Comparison of ENCODE assay signal across 8 cellular contexts in genomic region chr3:46978985-46979944, GRCh38. TPM values are rescaled to one million over a fixed set of nuclear protein-coding genes. Genes with fewer than 3 reads are reported as not detected.
DNase-seq lines count a peak whose midpoint lies in the region; ATAC-seq lines count a peak whose summit lies in the region.

Gene NBEAL2, plus strand, starts transcription at chr3:46979666. Its CDS starts 196 bp downstream, at chr3:46979862.

- no peaks in the 10 kb centered on the region for H3K27me3 ChIP-seq in BLaER1 treated with 17β-estradiol and CSF1 and Interleukin-3, amounts not matched to agents 10 nM and 100 nM

- peaks cover 0 to 8% (median under 1%) of the 10 kb centered on the region in 11 experiments; a peak in 7 of 22 replicates for H3K36me3 ChIP-seq in BLaER1 treated with 17β-estradiol and CSF1 and Interleukin-3, amounts not matched to agents 10 nM and 100 nM

- H3K9me3 Mint-ChIP-seq in activated CD4-positive, alpha-beta T cell treated with anti-CD3 and anti-CD28 coated beads, Interleukin-2, amount 10 ng/mL, durations not matched to agents 24 days and 14 days, result no peaks in the 10 kb centered on the region

- H3K4me3 ChIP-seq in BLaER1 treated with 17β-estradiol and CSF1 and Interleukin-3, amounts not matched to agents 10 nM and 100 nM, result peak within 1 kb of the TSS; percentile 74 to 89 (median 82)

- H3K4me3 Mint-ChIP-seq in activated CD4-positive, alpha-beta T cell treated with anti-CD3 and anti-CD28 coated beads, Interleukin-2, amount 10 ng/mL, durations not matched to agents 24 days and 14 days, result peak within 1 kb of the TSS; percentile 92

- peak; percentile 68 for ATAC-seq in GM19324 (IDR thresholded peaks at IDR 0.05; ENCODE audit: low FRiP score, unreplicated experiment)
- peak; percentile 72 for ATAC-seq in HG03460 (IDR thresholded peaks at IDR 0.05; ENCODE audit: unreplicated experiment)
- peak; percentile 80 for ATAC-seq in left lobe of liver

- peak within 1 kb of the TSS; percentile 93 for H3K27ac Mint-ChIP-seq in activated CD4-positive, alpha-beta T cell treated with anti-CD3 and anti-CD28 coated beads, Interleukin-2, amount 10 ng/mL, durations not matched to agents 24 days and 14 days

- H3K9ac ChIP-seq in BLaER1 treated with 17β-estradiol and CSF1 and Interleukin-3, amounts not matched to agents 10 nM and 100 nM, result peak within 1 kb of the TSS; percentile 71 to 88 (median 84)

- H3K36me3 Mint-ChIP-seq in activated CD4-positive, alpha-beta T cell treated with anti-CD3 and anti-CD28 coated beads, Interleukin-2, amount 10 ng/mL, durations not matched to agents 24 days and 14 days (ENCODE audit: low read depth), result peaks cover 17% of the 10 kb centered on the region

- H3K4me1 Mint-ChIP-seq in activated CD4-positive, alpha-beta T cell treated with anti-CD3 and anti-CD28 coated beads, Interleukin-2, amount 10 ng/mL, durations not matched to agents 24 days and 14 days, result peaks cover 52% of the 10 kb centered on the region

- intact Hi-C loops in activated CD4-positive, alpha-beta T cell treated with anti-CD3 and anti-CD28 coated beads, Interleukin-2, amount 10 ng/mL, durations not matched to agents 24 days and 14 days (cut with micrococcal nuclease), result loop anchor here (1.0 to 5.0 kb wide), 6 partner anchors 8 to 401 kb away; partner anchors contain the start of genes KIF9, KLHL18 and SETD2

- no peaks in the 10 kb centered on the region for H3K9me3 ChIP-seq in BLaER1 treated with 17β-estradiol and CSF1 and Interleukin-3, amounts not matched to agents 10 nM and 100 nM (replicated peaks in 1 of 11)

- peaks cover 2% of the 10 kb centered on the region for H3K27me3 Mint-ChIP-seq in activated CD4-positive, alpha-beta T cell treated with anti-CD3 and anti-CD28 coated beads, Interleukin-2, amount 10 ng/mL, durations not matched to agents 24 days and 14 days

- peak; percentile 91 for DNase-seq in NCI-H526 treated with DMSO at 0.1 percent for 48 hours (lab: John Stamatoyannopoulos, UW)
- DNase-seq in activated CD4-positive, alpha-beta T cell treated with anti-CD3 and anti-CD28 coated beads, Interleukin-2, amount 10 ng/mL, durations not matched to agents 24 days and 14 days, result peak; percentile 99
- DNase-seq in dedifferentiated amniotic fluid mesenchymal stem cell (ENCODE audit: extremely low spot score), result peak; percentile 81
- DNase-seq in left lobe of liver (ENCODE audit: low spot score), result peak; percentile 97
- peak; percentile 96 to 98 for DNase-seq in stimulated activated CD4-positive, alpha-beta T cell treated with anti-CD3 and anti-CD28 coated beads, Interleukin-2, amount 100 ng/mL, for 24 hours

- peak within 1 kb of the TSS; percentile 46 to 93 (median 84) for H3K27ac ChIP-seq in BLaER1 treated with 17β-estradiol and CSF1 and Interleukin-3, amounts not matched to agents 10 nM and 100 nM

- peaks cover 10 to 27% (median 19%) of the 10 kb centered on the region in 11 experiments; a peak in 20 of 22 replicates for H4K20me1 ChIP-seq in BLaER1 treated with 17β-estradiol and CSF1 and Interleukin-3, amounts not matched to agents 10 nM and 100 nM

- H3K4me1 ChIP-seq in BLaER1 treated with 17β-estradiol and CSF1 and Interleukin-3, amounts not matched to agents 10 nM and 100 nM, result peaks cover 73 to 87% (median 82%) of the 10 kb centered on the region in 10 experiments

- H3K4me2 ChIP-seq in BLaER1 treated with 17β-estradiol and CSF1 and Interleukin-3, amounts not matched to agents 10 nM and 100 nM, result peak within 1 kb of the TSS; percentile 81 to 98 (median 95)

RNA-seq across cellular contexts. Expression of gene NBEAL2, which starts in this region (rescaled TPM):
- 115 and 119 TPM in 2 replicates for total RNA-seq in activated CD4-positive, alpha-beta T cell treated with anti-CD3 and anti-CD28 coated beads, Interleukin-2, amount 10 ng/mL, durations not matched to agents 24 days and 14 days
- total RNA-seq in left lobe of liver, result 12.2 TPM

Comparison
In these comparisons a context has a peak if more than half of its experiments do, and no peak if none do; other contexts are left out.
1. Peak in every context shown above with its lines: DNase-seq, ATAC-seq, H3K4me3 ChIP-seq and H3K27ac ChIP-seq.